15 cellular contexts compared by ENCODE assay signal in the genomic region with DNA sequence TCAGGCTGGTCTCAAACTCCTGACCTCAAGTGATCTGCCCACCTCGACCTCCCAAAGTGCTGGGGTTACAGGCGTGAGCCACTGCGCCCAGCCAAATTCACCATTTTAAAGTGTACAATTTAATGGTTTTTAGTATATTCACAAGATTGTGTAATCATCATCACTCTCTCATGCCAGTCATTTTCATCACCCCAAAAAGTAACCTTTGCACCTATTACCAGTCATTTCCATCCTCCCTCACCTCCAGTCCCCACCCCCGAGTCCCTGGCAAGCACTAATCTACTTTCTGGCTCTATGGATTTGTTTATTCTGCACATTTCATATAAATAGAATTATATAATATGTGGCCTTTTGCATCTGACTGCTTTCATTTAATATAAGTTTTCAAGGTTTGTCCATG. TPM values are rescaled to one million over a fixed set of nuclear protein-coding genes. Genes with fewer than 3 reads are reported as not detected.
DNase-seq lines count a peak whose midpoint lies in the region; ATAC-seq, FAIRE-seq and TF ChIP-seq lines count a peak whose summit lies in the region.
"Had no signal": no experiment of that assay in that cellular context is flagged by ENCODE, and none has a peak within 500 bp of the region (broad histone marks: within the 10 kb centered on the region; RNA-seq: fewer than 3 reads in every experiment).

No MANE protein-coding gene starts in this region.

- POLR2A ChIA-PET in A549 (lab: Yijun Ruan, JAX): no interaction called here
- POLR2A ChIA-PET in CD8-positive, alpha-beta T cell (lab: Charles Lee): no interaction called here

- H3K36me3 ChIP-seq in CD8-positive, alpha-beta T cell (ENCODE audit: insufficient read depth, low read length): no peaks in the 10 kb centered on the region
- H3K36me3 ChIP-seq: SJSA1 had no signal

- H3K36me3 Mint-ChIP-seq in CD8-positive, alpha-beta T cell: no peaks in the 10 kb centered on the region
- peaks cover 4% of the 10 kb centered on the region for H3K36me3 Mint-ChIP-seq in activated T-helper 17 cell treated with anti-CD3 and anti-CD28 coated beads, Interleukin-2, amount 50 U/mL, for 72 hours (ENCODE audit: low read depth)
- peaks cover 3% of the 10 kb centered on the region for H3K36me3 Mint-ChIP-seq in memory B cell

- no peaks in the 10 kb centered on the region for H3K27me3 Mint-ChIP-seq in CD8-positive, alpha-beta T cell (ENCODE audit: low read depth)
- no peaks in the 10 kb centered on the region for H3K27me3 Mint-ChIP-seq in activated T-helper 17 cell treated with anti-CD3 and anti-CD28 coated beads, Interleukin-2, amount 50 U/mL, for 72 hours
- no peaks in the 10 kb centered on the region for H3K27me3 Mint-ChIP-seq in memory B cell
- H3K27me3 Mint-ChIP-seq: B cell had no signal

- peaks cover 27% of the 10 kb centered on the region for H3K4me1 ChIP-seq in A549
- H3K4me1 ChIP-seq in CD8-positive, alpha-beta T cell (ENCODE audit: insufficient read depth, low read length): peaks cover 26% of the 10 kb centered on the region

- no peak overlapping the region for H3K4me3 Mint-ChIP-seq in CD8-positive, alpha-beta T cell
- no peak overlapping the region for H3K4me3 Mint-ChIP-seq in activated T-helper 17 cell treated with anti-CD3 and anti-CD28 coated beads, Interleukin-2, amount 50 U/mL, for 72 hours
- H3K4me3 Mint-ChIP-seq in memory B cell: no peak overlapping the region
- H3K4me3 Mint-ChIP-seq: B cell had no signal

- TF ChIP-seq CTCF in A549 (IDR thresholded peaks at IDR 0.05): no peak
- no peak for TF ChIP-seq CTCF in CD8-positive, alpha-beta T cell (IDR thresholded peaks at IDR 0.05)

- CTCF ChIA-PET in A549 (lab: Yijun Ruan, JAX): no interaction called here
- CTCF ChIA-PET in CD8-positive, alpha-beta T cell (lab: Charles Lee): no interaction called here

- 72% methylated on average over 4 of the region's 4 CpGs for WGBS in A549 (ENCODE audit: missing lambda C conversion rate)

- H3K27ac Mint-ChIP-seq in CD8-positive, alpha-beta T cell: peak overlapping the region; percentile 56
- H3K27ac Mint-ChIP-seq in activated T-helper 17 cell treated with anti-CD3 and anti-CD28 coated beads, Interleukin-2, amount 50 U/mL, for 72 hours: no peak overlapping the region
- H3K27ac Mint-ChIP-seq in memory B cell: peak overlapping the region; percentile 11

- ATAC-seq in A549 (no peak), memory B cell (ENCODE audit: low read depth) (no peak), GM21381 (IDR thresholded peaks at IDR 0.05; ENCODE audit: unreplicated experiment) (no peak), GM21786 (IDR thresholded peaks at IDR 0.05; ENCODE audit: unreplicated experiment) (no peak), GM19324 (IDR thresholded peaks at IDR 0.05; ENCODE audit: low FRiP score, unreplicated experiment) (no peak)
- ATAC-seq in CD8-positive, alpha-beta T cell: no peak
- ATAC-seq in activated T-helper 17 cell treated with anti-CD3 and anti-CD28 coated beads, Interleukin-2, amount 50 U/mL, for 72 hours (replicated peaks): peak; percentile 28

- H3K27me3 ChIP-seq in CD8-positive, alpha-beta T cell (ENCODE audit: insufficient read depth, low read length): no peaks in the 10 kb centered on the region
- H3K27me3 ChIP-seq: SJSA1 had no signal

- H3K9me3 ChIP-seq in A549: no peaks in the 10 kb centered on the region
- no peaks in the 10 kb centered on the region for H3K9me3 ChIP-seq in CD8-positive, alpha-beta T cell (ENCODE audit: low read length)
- H3K9me3 ChIP-seq: SJSA1 had no signal

- DNase-seq in A549 (ENCODE audit: low read depth in 1 of 2, low spot score in 1 of 2): no peak
- no peak for DNase-seq in CD8-positive, alpha-beta T cell
- DNase-seq in memory B cell (ENCODE audit: low spot score in 2 of 2): no peak
- DNase-seq: KBM-7, NCI-H1048, NCI-H2107, NCI-H226, NCI-H69 had no signal

- no peak for FAIRE-seq in A549 (lab: Jason Lieb, UNC)
- FAIRE-seq: H54 had no signal

- no peak for TF ChIP-seq EP300 in A549 (IDR thresholded peaks at IDR 0.05)

- TF ChIP-seq RAD21 in A549 (conservative IDR thresholded peaks at IDR 0.05 in 1 of 2, IDR thresholded peaks at IDR 0.05 in 1 of 2): no peak

- no peaks in the 10 kb centered on the region for H3K9me3 Mint-ChIP-seq in CD8-positive, alpha-beta T cell
- no peaks in the 10 kb centered on the region for H3K9me3 Mint-ChIP-seq in activated T-helper 17 cell treated with anti-CD3 and anti-CD28 coated beads, Interleukin-2, amount 50 U/mL, for 72 hours
- peaks cover 2% of the 10 kb centered on the region for H3K9me3 Mint-ChIP-seq in memory B cell

- no peak overlapping the region for H3K27ac ChIP-seq in A549
- H3K27ac ChIP-seq in CD8-positive, alpha-beta T cell (ENCODE audit: low read depth, low read length): no peak overlapping the region
- H3K27ac ChIP-seq: SJSA1 had no signal

- intact Hi-C loops in CD8-positive, alpha-beta T cell (cut with DNase I, micrococcal nuclease): no loop called here

- peak overlapping the region; percentile 11; the same call in 1 of the 3 replicates for H3K4me2 ChIP-seq in A549

- no peak overlapping the region for H3K4me3 ChIP-seq in A549
- H3K4me3 ChIP-seq in CD8-positive, alpha-beta T cell (ENCODE audit: low read depth, low read length): no peak overlapping the region
- H3K4me3 ChIP-seq: SJSA1 had no signal

- TF ChIP-seq POLR2A in A549 (IDR thresholded peaks at IDR 0.05; ENCODE audit: low read length): no peak

- peaks cover 37% of the 10 kb centered on the region for H3K4me1 Mint-ChIP-seq in CD8-positive, alpha-beta T cell (ENCODE audit: low read depth)
- H3K4me1 Mint-ChIP-seq in activated T-helper 17 cell treated with anti-CD3 and anti-CD28 coated beads, Interleukin-2, amount 50 U/mL, for 72 hours: peaks cover 20% of the 10 kb centered on the region
- peaks cover 28% of the 10 kb centered on the region for H3K4me1 Mint-ChIP-seq in memory B cell

TF ChIP-seq in A549, 52 proteins besides CTCF, POLR2A, EP300 and RAD21:
- TF ChIP-seq HOXA7 (CRISPR knock-in tag; IDR thresholded peaks at IDR 0.05) (no peak), CHD4 (IDR thresholded peaks at IDR 0.05; ENCODE audit: borderline replicate concordance) (no peak), HOXB5 (CRISPR knock-in tag; IDR thresholded peaks at IDR 0.05) (no peak), EHF (CRISPR knock-in tag; IDR thresholded peaks at IDR 0.05) (no peak), HDAC2 (IDR thresholded peaks at IDR 0.05) (no peak), EHMT2 (IDR thresholded peaks at IDR 0.05; ENCODE audit: low read depth) (no peak), CHD2 (IDR thresholded peaks at IDR 0.05; ENCODE audit: low read length, partially characterized antibody) (no peak), GATA3 (IDR thresholded peaks at IDR 0.05; ENCODE audit: borderline replicate concordance) (no peak), CEBPB (IDR thresholded peaks at IDR 0.05) (no peak), ESRRA (IDR thresholded peaks at IDR 0.05; ENCODE audit: borderline replicate concordance, low read length) (no peak), CBX2 (IDR thresholded peaks at IDR 0.05; ENCODE audit: borderline replicate concordance, low read depth) (no peak), ZC3H11A (IDR thresholded peaks at IDR 0.05) (no peak), ZNF302 (CRISPR knock-in tag; IDR thresholded peaks at IDR 0.05) (no peak), ZFP36 (IDR thresholded peaks at IDR 0.05; ENCODE audit: borderline replicate concordance, partially characterized antibody) (no peak), PHF8 (IDR thresholded peaks at IDR 0.05; ENCODE audit: borderline replicate concordance, low read depth) (no peak), ZSCAN20 (CRISPR knock-in tag; IDR thresholded peaks at IDR 0.05) (no peak), MYC (IDR thresholded peaks at IDR 0.05; ENCODE audit: borderline replicate concordance, low read length) (no peak)
- TF ChIP-seq, protein P1, sequence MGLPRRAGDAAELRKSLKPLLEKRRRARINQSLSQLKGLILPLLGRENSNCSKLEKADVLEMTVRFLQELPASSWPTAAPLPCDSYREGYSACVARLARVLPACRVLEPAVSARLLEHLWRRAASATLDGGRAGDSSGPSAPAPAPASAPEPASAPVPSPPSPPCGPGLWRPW (IDR thresholded peaks at IDR 0.05): no peak
- TF ChIP-seq, protein P2, sequence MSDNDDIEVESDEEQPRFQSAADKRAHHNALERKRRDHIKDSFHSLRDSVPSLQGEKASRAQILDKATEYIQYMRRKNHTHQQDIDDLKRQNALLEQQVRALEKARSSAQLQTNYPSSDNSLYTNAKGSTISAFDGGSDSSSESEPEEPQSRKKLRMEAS (IDR thresholded peaks at IDR 0.05): no peak
- TF ChIP-seq, protein P3, sequence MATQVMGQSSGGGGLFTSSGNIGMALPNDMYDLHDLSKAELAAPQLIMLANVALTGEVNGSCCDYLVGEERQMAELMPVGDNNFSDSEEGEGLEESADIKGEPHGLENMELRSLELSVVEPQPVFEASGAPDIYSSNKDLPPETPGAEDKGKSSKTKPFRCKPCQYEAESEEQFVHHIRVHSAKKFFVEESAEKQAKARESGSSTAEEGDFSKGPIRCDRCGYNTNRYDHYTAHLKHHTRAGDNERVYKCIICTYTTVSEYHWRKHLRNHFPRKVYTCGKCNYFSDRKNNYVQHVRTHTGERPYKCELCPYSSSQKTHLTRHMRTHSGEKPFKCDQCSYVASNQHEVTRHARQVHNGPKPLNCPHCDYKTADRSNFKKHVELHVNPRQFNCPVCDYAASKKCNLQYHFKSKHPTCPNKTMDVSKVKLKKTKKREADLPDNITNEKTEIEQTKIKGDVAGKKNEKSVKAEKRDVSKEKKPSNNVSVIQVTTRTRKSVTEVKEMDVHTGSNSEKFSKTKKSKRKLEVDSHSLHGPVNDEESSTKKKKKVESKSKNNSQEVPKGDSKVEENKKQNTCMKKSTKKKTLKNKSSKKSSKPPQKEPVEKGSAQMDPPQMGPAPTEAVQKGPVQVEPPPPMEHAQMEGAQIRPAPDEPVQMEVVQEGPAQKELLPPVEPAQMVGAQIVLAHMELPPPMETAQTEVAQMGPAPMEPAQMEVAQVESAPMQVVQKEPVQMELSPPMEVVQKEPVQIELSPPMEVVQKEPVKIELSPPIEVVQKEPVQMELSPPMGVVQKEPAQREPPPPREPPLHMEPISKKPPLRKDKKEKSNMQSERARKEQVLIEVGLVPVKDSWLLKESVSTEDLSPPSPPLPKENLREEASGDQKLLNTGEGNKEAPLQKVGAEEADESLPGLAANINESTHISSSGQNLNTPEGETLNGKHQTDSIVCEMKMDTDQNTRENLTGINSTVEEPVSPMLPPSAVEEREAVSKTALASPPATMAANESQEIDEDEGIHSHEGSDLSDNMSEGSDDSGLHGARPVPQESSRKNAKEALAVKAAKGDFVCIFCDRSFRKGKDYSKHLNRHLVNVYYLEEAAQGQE (IDR thresholded peaks at IDR 0.05): no peak

RNA-seq across cellular contexts. Expression of a gene that starts 10.8 kb away (rescaled TPM):
- polyA plus RNA-seq in A549 (2011; rRNA removed) (86.8 and 134 TPM in 2 replicates), A549 (2017; fragmentation: RNase III; extraction: RNeasy Plus Mini Kit Qiagen cat#74134 plus additional on column Dnase treatment) (284 to 310 TPM (median 304 TPM) in 3 replicates)
- polyA plus RNA-seq in A549 (2012; cell fraction: cytosol; rRNA removed): 207 and 256 TPM in 2 replicates
- polyA plus RNA-seq in A549 (2012; cell fraction: nucleus; rRNA removed): 280 and 285 TPM in 2 replicates
- polyA minus RNA-seq in A549 (2011; rRNA and poly(A)+ RNA removed): 92.8 and 115 TPM in 2 replicates
- 100 to 1,000 TPM; 239 to 255 TPM for total RNA-seq in CD8-positive, alpha-beta T cell
- total RNA-seq in activated T-helper 17 cell treated with anti-CD3 and anti-CD28 coated beads, Interleukin-2, amount 50 U/mL, for 72 hours: 100 to 1,000 TPM; 385 to 468 TPM
